Comparison of ENCODE assay signal across 12 cellular contexts in the genomic region with DNA sequence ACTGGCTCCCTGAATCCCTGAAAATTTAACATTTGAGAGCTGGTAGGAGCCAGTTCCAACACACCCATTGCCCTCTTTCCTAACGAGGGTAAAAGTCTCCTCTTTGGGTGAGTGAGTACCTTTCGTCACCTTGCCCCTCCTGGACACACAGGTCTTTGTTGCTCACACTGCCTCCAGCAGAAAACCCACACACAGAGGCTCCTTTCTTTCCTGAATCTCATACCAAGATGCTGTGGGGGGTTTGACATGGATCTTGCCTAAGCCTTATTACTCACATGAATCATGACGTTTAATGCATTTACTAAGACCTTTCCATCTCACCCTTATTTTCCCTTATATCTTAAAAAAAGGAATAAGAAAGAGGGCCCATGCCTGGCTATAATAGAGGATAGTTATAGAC. TPM values are rescaled to one million over a fixed set of nuclear protein-coding genes. Genes with fewer than 3 reads are reported as not detected.
A peak's percentile ranks its signal among the peaks of the same experiment; 100 is the strongest.
DNase-seq lines count a peak whose midpoint lies in the region; ATAC-seq, FAIRE-seq and TF ChIP-seq lines count a peak whose summit lies in the region.
"Had no signal": no experiment of that assay in that cellular context is flagged by ENCODE, and none has a peak within 500 bp of the region (broad histone marks: within the 10 kb centered on the region; RNA-seq: fewer than 3 reads in every experiment).

No MANE protein-coding gene starts in this region.

- peaks cover 17% of the 10 kb centered on the region; the same call in 1 of the 2 replicates for H3K36me3 Mint-ChIP-seq in HFFc6 (ENCODE audit: low read depth)

- H3K9me3 Mint-ChIP-seq in HFFc6, result no peaks in the 10 kb centered on the region

- H3K36me3 ChIP-seq in bronchial epithelial cell (ENCODE audit: control insufficient read depth, insufficient read depth, low read length), result no peaks in the 10 kb centered on the region

- peaks cover 59% of the 10 kb centered on the region for H3K4me1 Mint-ChIP-seq in HFFc6 (ENCODE audit: low read depth)

- DNase-seq in HFFc6 (peak; percentile 27), bronchial epithelial cell (ENCODE audit: low read depth) (peak; percentile 87), left lobe of liver (ENCODE audit: low spot score) (no peak), NCI-H1105 treated with DMSO at 0.1 percent for 48 hours (lab: John Stamatoyannopoulos, UW) (no peak), AML-193 (lab: John Stamatoyannopoulos, UW) (no peak)
- DNase-seq: activated CD4-positive, alpha-beta T cell treated with anti-CD3 and anti-CD28 coated beads for 1 hour; activated effector memory CD4-positive, alpha-beta T cell treated with anti-CD3 and anti-CD28 coated beads, Interleukin-2, amount 50 U/mL, for 16 hours; dorsolateral prefrontal cortex; SHP77 treated with DMSO at 0.1 percent for 48 hours had no signal

- TF ChIP-seq CTCF in HFFc6 (IDR thresholded peaks at IDR 0.05) (no peak), bronchial epithelial cell (IDR thresholded peaks at IDR 0.05; ENCODE audit: insufficient read depth, low read length, severe bottlenecking) (no peak)

- no peaks in the 10 kb centered on the region for H3K27me3 ChIP-seq in bronchial epithelial cell (ENCODE audit: control insufficient read depth, insufficient read depth, low read length)
- H3K27me3 ChIP-seq: dorsolateral prefrontal cortex had no signal

- no peak for FAIRE-seq in bronchial epithelial cell (lab: Jason Lieb, UNC)

- no peak overlapping the region for H3K4me3 ChIP-seq in bronchial epithelial cell (ENCODE audit: low read depth, low read length)
- no peak overlapping the region for H3K4me3 ChIP-seq in skin epidermis
- H3K4me3 ChIP-seq: dorsolateral prefrontal cortex had no signal

- peak overlapping the region; percentile 75 for H3K4me3 Mint-ChIP-seq in HFFc6

- peak; percentile 49 for ATAC-seq in left lobe of liver
- no peak for ATAC-seq in GM18867 (IDR thresholded peaks at IDR 0.05; ENCODE audit: unreplicated experiment)
- ATAC-seq in HG03432 (IDR thresholded peaks at IDR 0.05; ENCODE audit: unreplicated experiment), result no peak

- H3K27ac ChIP-seq in skin epidermis, result peak overlapping the region in 20 of 21 experiments; percentile 12 to 83 (median 66)

- no peaks in the 10 kb centered on the region for H3K27me3 Mint-ChIP-seq in HFFc6 (ENCODE audit: insufficient read depth)

- peak overlapping the region; percentile 61 for H3K27ac Mint-ChIP-seq in HFFc6

RNA-seq across cellular contexts. Expression of a gene that starts 53.0 kb away (rescaled TPM):
- 100 to 1,000 TPM; 150 to 237 (median 184) TPM for total RNA-seq in HFFc6 (2021; fragmentation: NEBNext Ultra II Directional; extraction: Animal tissue kit (Norgen Biotek cat#: 25700))
- total RNA-seq in bronchial epithelial cell (7.6 and 9.3 TPM in 2 replicates), left lobe of liver (22.4 TPM)

Comparison
In these comparisons a context has a peak if more than half of its experiments do, and no peak if none do; other contexts are left out.
1. DNase-seq: peak in HFFc6 (single experiment) and bronchial epithelial cell (single experiment); none in left lobe of liver (single experiment), NCI-H1105 treated with DMSO at 0.1 percent for 48 hours (single experiment) and AML-193 (0 of 2).